Comparison of ENCODE assay signal across 16 cellular contexts in the genomic region with DNA sequence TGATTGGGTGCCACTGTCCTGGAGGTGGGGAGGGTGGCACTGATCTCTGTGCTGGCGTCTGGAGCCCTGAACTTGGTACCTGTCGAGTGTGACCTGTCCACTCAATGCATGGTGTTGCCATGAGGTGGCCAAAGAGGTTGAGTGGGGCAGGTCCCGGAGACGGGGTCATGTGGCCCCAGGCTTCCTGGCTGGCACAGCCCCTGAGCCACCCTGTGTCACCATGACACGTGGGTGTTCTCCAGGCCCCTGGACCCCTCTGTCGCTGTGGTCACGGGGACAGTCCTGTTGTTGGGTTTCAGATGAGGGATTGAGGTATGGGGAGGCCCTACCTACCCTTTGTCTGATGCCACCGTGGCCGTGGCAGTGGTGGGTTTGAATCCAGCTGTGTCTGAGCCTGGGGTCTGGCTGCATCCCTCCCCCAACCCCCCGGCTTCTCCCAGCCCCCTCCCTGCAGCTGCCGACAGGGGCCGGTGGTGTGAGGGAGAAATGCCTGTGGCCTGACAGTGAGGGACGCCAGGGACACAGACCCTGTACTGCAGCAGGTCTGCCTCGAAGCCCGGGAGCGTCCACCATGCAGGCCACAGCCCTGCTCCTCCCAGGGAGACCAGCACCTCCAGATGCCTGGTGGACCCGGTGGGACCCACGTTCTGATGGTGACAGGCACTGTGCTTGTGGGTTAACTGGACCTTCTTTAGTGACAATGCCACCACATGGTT. TPM values are rescaled to one million over a fixed set of nuclear protein-coding genes. Genes with fewer than 3 reads are reported as not detected.
"Had no signal": no experiment of that assay in that cellular context is flagged by ENCODE, and none has a peak within 500 bp of the region (broad histone marks: within the 10 kb centered on the region; RNA-seq: fewer than 3 reads in every experiment).

No MANE protein-coding gene starts in this region.

- H3K9ac ChIP-seq: parathyroid adenoma had no signal

- H3K4me3 Mint-ChIP-seq: activated CD4-positive, alpha-beta memory T cell treated with anti-CD3 and anti-CD28 coated beads, Interleukin-2, amount 10 ng/mL, durations not matched to agents 7 days and 5 days; mesothelial cell of epicardium; stimulated activated memory B cell treated with anti-CD40 and anti-IgM and Interleukin-4, amounts not matched to agents 10 μg/mL and 1 μg/mL and 100 μg/mL, for 72 hours had no signal

- DNase-seq: activated CD4-positive, alpha-beta memory T cell treated with anti-CD3 and anti-CD28 coated beads, Interleukin-2, amount 10 ng/mL, durations not matched to agents 7 days and 5 days; activated CD4-positive, alpha-beta T cell treated with anti-CD3 and anti-CD28 coated beads for 1 hour; activated CD8-positive, alpha-beta memory T cell treated with anti-CD3 and anti-CD28 coated beads, Interleukin-2, amount 50 U/mL, for 4 hours; retina; stimulated activated CD4-positive, alpha-beta T cell treated with anti-CD3 and anti-CD28 coated beads, Interleukin-1b, Interleukin-23, amount 100 ng/mL, for 48 hours; T1000; transverse colon had no signal

- H3K27ac Mint-ChIP-seq: activated CD4-positive, alpha-beta memory T cell treated with anti-CD3 and anti-CD28 coated beads, Interleukin-2, amount 10 ng/mL, durations not matched to agents 7 days and 5 days; mesothelial cell of epicardium; stimulated activated memory B cell treated with anti-CD40 and anti-IgM and Interleukin-4, amounts not matched to agents 10 μg/mL and 1 μg/mL and 100 μg/mL, for 72 hours had no signal

- ATAC-seq: activated naive CD4-positive, alpha-beta T cell treated with anti-CD3 and anti-CD28 coated beads, Interleukin-2, amount 50 U/mL, for 72 hours; heart left ventricle; stimulated activated memory B cell treated with anti-CD40 and anti-IgM and Interleukin-4, amounts not matched to agents 10 μg/mL and 1 μg/mL and 100 μg/mL, for 72 hours had no signal

- H3K27ac ChIP-seq: breast epithelium, heart left ventricle, parathyroid adenoma, SJSA1, transverse colon had no signal

- H3K27me3 ChIP-seq: SJSA1 had no signal

- H3K4me1 ChIP-seq: breast epithelium, parathyroid adenoma had no signal

- H3K36me3 Mint-ChIP-seq: mesothelial cell of epicardium had no signal

- H3K4me1 Mint-ChIP-seq: activated CD4-positive, alpha-beta memory T cell treated with anti-CD3 and anti-CD28 coated beads, Interleukin-2, amount 10 ng/mL, durations not matched to agents 7 days and 5 days had no signal

- H3K27me3 Mint-ChIP-seq: stimulated activated memory B cell treated with anti-CD40 and anti-IgM and Interleukin-4, amounts not matched to agents 10 μg/mL and 1 μg/mL and 100 μg/mL, for 72 hours had no signal

- H3K36me3 ChIP-seq: breast epithelium, SJSA1, transverse colon had no signal

- H3K4me3 ChIP-seq: breast epithelium, heart left ventricle, SJSA1, transverse colon had no signal

- H3K9me3 ChIP-seq: SJSA1 had no signal

RNA-seq across cellular contexts. Expression of gene TRPM2, which starts 12.0 kb away (rescaled TPM):
- total RNA-seq: endothelial cell of umbilical vein, myocyte had no signal
- polyA plus RNA-seq: endothelial cell of umbilical vein had no signal
